8 cellular contexts compared by ENCODE assay signal in genomic region chr11:66311470-66311964, GRCh38. TPM values are rescaled to one million over a fixed set of nuclear protein-coding genes. Genes with fewer than 3 reads are reported as not detected.
DNase-seq lines count a peak whose midpoint lies in the region; ATAC-seq and TF ChIP-seq lines count a peak whose summit lies in the region.

No MANE protein-coding gene starts in this region.

- H2AFZ ChIP-seq in neural cell (ENCODE audit: low read depth, low read length), result no peak overlapping the region

- H3K9me3 ChIP-seq in CD4-positive, alpha-beta memory T cell (ENCODE audit: control insufficient read depth in 1 of 2, low read length in 2 of 2), result no peaks in the 10 kb centered on the region
- no peaks in the 10 kb centered on the region for H3K9me3 ChIP-seq in neural cell (ENCODE audit: low read length)

- CTCF ChIA-PET in CD4-positive, alpha-beta memory T cell (lab: Charles Lee; ENCODE audit: partially characterized antibody), result interaction anchor here (0.6 to 4.7 kb wide), 30 partner anchors 9 to 479 kb away, joined by 3 to 110 read pairs (median 6); partner anchors contain the start of genes B4GAT1, BRMS1, CCDC85B and DPP3

- peak overlapping the region; percentile 30 for H3K9ac ChIP-seq in neural cell (ENCODE audit: low read length)

- H3K27ac ChIP-seq in CD4-positive, alpha-beta memory T cell (ENCODE audit: low read depth, low read length), result peak overlapping the region; percentile 62
- no peak overlapping the region for H3K27ac ChIP-seq in neural cell (ENCODE audit: low read length)

- H3K27me3 Mint-ChIP-seq in CD4-positive, alpha-beta memory T cell, result peaks cover 2 to 3% of the 10 kb centered on the region in 2 donors
- no peaks in the 10 kb centered on the region for H3K27me3 Mint-ChIP-seq in chondrocyte (ENCODE audit: low read depth)

- H3K4me3 Mint-ChIP-seq in CD4-positive, alpha-beta memory T cell, result peak overlapping the region; percentile 89 to 97 (median 94)
- peak overlapping the region; percentile 85 for H3K4me3 Mint-ChIP-seq in chondrocyte (ENCODE audit: unreplicated experiment)

- H3K9me2 ChIP-seq in neural cell (ENCODE audit: insufficient read depth, low read length), result no peaks in the 10 kb centered on the region

- intact Hi-C loops in CD4-positive, alpha-beta memory T cell (cut with micrococcal nuclease), result loop anchor here (5.0 kb wide), 1 partner anchor 366 kb away; the partner anchor contains the start of gene RBM4B

- peak overlapping the region; percentile 20 to 88 for H3K4me3 ChIP-seq in CD4-positive, alpha-beta memory T cell (ENCODE audit: low read length in 2 of 2)
- peak overlapping the region; percentile 70 for H3K4me3 ChIP-seq in neural cell (ENCODE audit: low read length)

- no peak overlapping the region for H3K4me2 ChIP-seq in neural cell (ENCODE audit: low read length)

- no peaks in the 10 kb centered on the region for H3K27me3 ChIP-seq in CD4-positive, alpha-beta memory T cell (ENCODE audit: insufficient read depth, low read length)
- H3K27me3 ChIP-seq in neural cell (ENCODE audit: insufficient read depth, low read depth, low read length), result peaks cover 11% of the 10 kb centered on the region

- H3K27ac Mint-ChIP-seq in CD4-positive, alpha-beta memory T cell, result peak overlapping the region; percentile 93 to 100 (median 99)
- H3K27ac Mint-ChIP-seq in chondrocyte (ENCODE audit: unreplicated experiment), result peak overlapping the region; percentile 99

- no peak for DNase-seq in CD4-positive, alpha-beta memory T cell
- DNase-seq in HuH-7 (ENCODE audit: low spot score) (peak; percentile 86), chondrocyte (ENCODE audit: low spot score) (no peak), NOMO-1 treated with DMSO at 0.1 percent for 48 hours (lab: John Stamatoyannopoulos, UW; ENCODE audit: unreplicated experiment) (no peak), NCI-H226 (no peak)
- DNase-seq in stimulated activated naive CD4-positive, alpha-beta T cell (lab: John Stamatoyannopoulos, UW), result no peak

- no peaks in the 10 kb centered on the region for H3K36me3 ChIP-seq in CD4-positive, alpha-beta memory T cell (ENCODE audit: insufficient read depth, low read length)
- no peaks in the 10 kb centered on the region for H3K36me3 ChIP-seq in neural cell (ENCODE audit: insufficient read depth, low read length)

- peaks cover 4 to 20% (median 8%) of the 10 kb centered on the region in 4 donors for H3K4me1 Mint-ChIP-seq in CD4-positive, alpha-beta memory T cell
- peaks cover 34% of the 10 kb centered on the region for H3K4me1 Mint-ChIP-seq in chondrocyte (ENCODE audit: low read depth)

- no peaks in the 10 kb centered on the region for H3F3A ChIP-seq in neural cell (ENCODE audit: insufficient read depth, low read length, poor library complexity, severe bottlenecking)

- POLR2A ChIA-PET in CD4-positive, alpha-beta memory T cell (lab: Charles Lee; ENCODE audit: partially characterized antibody), result interaction anchor here (0.7 to 4.4 kb wide), 23 partner anchors 14 to 1126 kb away, joined by 3 to 53 read pairs (median 4); partner anchors contain the start of genes B4GAT1, BRMS1, MRPL11 and PELI3

- no peak for TF ChIP-seq CTCF in chondrocyte (IDR thresholded peaks at IDR 0.05)
- TF ChIP-seq CTCF in neural cell (IDR thresholded peaks at IDR 0.05; ENCODE audit: poor library complexity, severe bottlenecking), result no peak

- no peaks in the 10 kb centered on the region for H3K9me3 Mint-ChIP-seq in CD4-positive, alpha-beta memory T cell
- H3K9me3 Mint-ChIP-seq in chondrocyte (ENCODE audit: low read depth), result no peaks in the 10 kb centered on the region

- peaks cover 22% of the 10 kb centered on the region for H3K4me1 ChIP-seq in CD4-positive, alpha-beta memory T cell (ENCODE audit: insufficient read depth, low read length)

- no peaks in the 10 kb centered on the region for H4K20me1 ChIP-seq in neural cell (ENCODE audit: insufficient read depth)

- TF ChIP-seq EP300 in neural cell (conservative IDR thresholded peaks at IDR 0.05; ENCODE audit: poor library complexity, severe bottlenecking), result no peak

- ATAC-seq in HG03342 (IDR thresholded peaks at IDR 0.05; ENCODE audit: unreplicated experiment), result no peak

- TF ChIP-seq RAD21 in neural cell (conservative IDR thresholded peaks at IDR 0.05), result no peak

- H3K36me3 Mint-ChIP-seq in CD4-positive, alpha-beta memory T cell, result peaks cover 0 to 1% of the 10 kb centered on the region in 2 donors
- H3K36me3 Mint-ChIP-seq in chondrocyte (ENCODE audit: low read depth), result no peaks in the 10 kb centered on the region

- no peaks in the 10 kb centered on the region for H3K79me2 ChIP-seq in neural cell (replicated peaks; ENCODE audit: insufficient read depth, low read length)

TF ChIP-seq in neural cell, 6 proteins besides CTCF, POLR2A, EP300 and RAD21:
- no peak for TF ChIP-seq SMC3 (conservative IDR thresholded peaks at IDR 0.05; ENCODE audit: poor library complexity)
- no peak for TF ChIP-seq EZH2 (IDR thresholded peaks at IDR 0.05; ENCODE audit: borderline replicate concordance, insufficient read depth, low read length, poor library complexity, severe bottlenecking)
- no peak for TF ChIP-seq POLR2AphosphoS5 (IDR thresholded peaks at IDR 0.05)
- TF ChIP-seq TAF1 (IDR thresholded peaks at IDR 0.05; ENCODE audit: low read depth), result no peak
- no peak for TF ChIP-seq REST (IDR thresholded peaks at IDR 0.05; ENCODE audit: borderline replicate concordance)
- TF ChIP-seq MXI1 (conservative IDR thresholded peaks at IDR 0.05; ENCODE audit: poor library complexity, severe bottlenecking), result no peak

RNA-seq across cellular contexts. Expression of gene CD248, which starts 5.3 kb away (rescaled TPM):
- total RNA-seq in CD4-positive, alpha-beta memory T cell, result under 1 TPM in 1 of 2 experiments, not detected in 1; 0.12 TPM
- polyA plus RNA-seq in CD4-positive, alpha-beta memory T cell, result under 1 TPM in 1 of 2 donors, not detected in 1; 0.18 TPM
- total RNA-seq in chondrocyte, result 44.5 to 113 TPM (median 109 TPM) in 3 replicates
- polyA plus RNA-seq in neural cell, result not detected in 2 replicates
- not detected in 2 replicates for polyA minus RNA-seq in neural cell

RNA-seq across cellular contexts. Expression of gene TMEM151A, which starts 19.8 kb away (rescaled TPM):
- not detected for total RNA-seq in CD4-positive, alpha-beta memory T cell
- not detected for polyA plus RNA-seq in CD4-positive, alpha-beta memory T cell
- total RNA-seq in chondrocyte, result 2.0 to 4.7 TPM (median 4.3 TPM) in 3 replicates
- 5.3 and 8.4 TPM in 2 replicates for polyA plus RNA-seq in neural cell
- 6.3 and 7.3 TPM in 2 replicates for polyA minus RNA-seq in neural cell

RNA-seq across cellular contexts. Expression of gene YIF1A, which starts 22.6 kb away (rescaled TPM):
- 10 to 100 TPM; 40.4 to 45.1 TPM for total RNA-seq in CD4-positive, alpha-beta memory T cell
- polyA plus RNA-seq in CD4-positive, alpha-beta memory T cell, result 10 to 100 TPM; 53.4 to 77.5 TPM
- total RNA-seq in chondrocyte, result 180 to 193 TPM (median 187 TPM) in 3 replicates
- polyA plus RNA-seq in neural cell, result 40.3 and 51.2 TPM in 2 replicates
- 19.8 and 21.9 TPM in 2 replicates for polyA minus RNA-seq in neural cell

RNA-seq across cellular contexts. Expression of gene RIN1, which starts 24.7 kb away (rescaled TPM):
- total RNA-seq in CD4-positive, alpha-beta memory T cell, result 10 to 100 TPM in 1 of 2 experiments, 1 to 10 TPM in 1; 5.8 to 10.1 TPM
- polyA plus RNA-seq in CD4-positive, alpha-beta memory T cell, result 1 to 10 TPM; 2.1 to 4.9 TPM
- total RNA-seq in chondrocyte, result 7.1 to 7.7 TPM (median 7.2 TPM) in 3 replicates
- polyA plus RNA-seq in neural cell, result 1.4 and 4.2 TPM in 2 replicates
- 0.24 and 1.3 TPM in 2 replicates for polyA minus RNA-seq in neural cell

RNA-seq across cellular contexts. Expression of gene BRMS1, which starts 33.4 kb away (rescaled TPM):
- total RNA-seq in CD4-positive, alpha-beta memory T cell, result 10 to 100 TPM; 49.8 to 50.8 TPM
- 10 to 100 TPM; 70.3 to 78.7 TPM for polyA plus RNA-seq in CD4-positive, alpha-beta memory T cell
- 22.4 to 23.6 TPM (median 23.3 TPM) in 3 replicates for total RNA-seq in chondrocyte
- polyA plus RNA-seq in neural cell, result 78.3 and 108 TPM in 2 replicates
- 31.5 and 32.9 TPM in 2 replicates for polyA minus RNA-seq in neural cell

Comparison
In these comparisons a context has a peak if more than half of its experiments do, and no peak if none do; other contexts are left out.
1. RNA of gene CD248, which starts 5.3 kb away (total RNA-seq): 44.5 to 113 TPM in chondrocyte; 0.12 TPM in CD4-positive, alpha-beta memory T cell; every median in the first group is over 10 times any median in the second.